Comparison of ENCODE assay signal across 9 cellular contexts in the genomic region with DNA sequence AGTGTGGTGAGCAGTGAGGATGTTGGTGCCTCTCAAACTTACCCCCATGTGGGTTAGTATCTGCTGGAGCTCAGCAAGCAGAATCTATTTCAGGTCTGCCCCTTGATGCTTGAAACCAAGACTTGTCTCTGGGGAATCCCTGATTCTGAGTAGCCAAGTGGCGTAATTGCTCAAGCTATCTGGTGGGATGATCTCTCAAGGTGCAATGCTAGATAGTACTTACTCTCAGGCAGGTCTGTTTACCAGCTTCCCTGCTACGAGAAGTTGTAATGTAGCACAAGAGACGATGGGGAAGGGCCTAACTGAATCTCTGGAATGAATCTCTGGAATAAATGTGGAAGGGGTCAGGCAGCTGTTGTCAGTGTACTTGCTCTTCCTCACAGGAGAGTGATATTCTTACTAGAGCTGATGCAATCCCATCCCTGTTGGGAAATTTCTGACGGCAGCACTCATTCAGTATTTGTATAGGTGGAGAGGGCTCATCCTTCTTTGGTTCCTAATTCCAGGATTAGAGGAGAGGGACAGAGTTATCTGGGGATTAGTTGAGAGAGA.
A peak's percentile ranks its signal among the peaks of the same experiment; 100 is the strongest.
DNase-seq lines count a peak whose midpoint lies in the region; ATAC-seq lines count a peak whose summit lies in the region.
"Had no signal": no experiment of that assay in that cellular context is flagged by ENCODE, and none has a peak within 500 bp of the region (broad histone marks: within the 10 kb centered on the region; RNA-seq: fewer than 3 reads in every experiment).

No MANE protein-coding gene starts in this region.

- peaks cover 37% of the 10 kb centered on the region for H3K4me1 ChIP-seq in adipocyte (ENCODE audit: control insufficient read depth, insufficient read depth, low read length)

- H3K27me3 ChIP-seq in adipocyte (replicated peaks; ENCODE audit: control insufficient read depth, insufficient read depth, low read length) (no peaks in the 10 kb centered on the region), H7 (ENCODE audit: control insufficient read depth, insufficient read depth, low read length) (no peaks in the 10 kb centered on the region)

- no peaks in the 10 kb centered on the region for H3K36me3 ChIP-seq in adipocyte (ENCODE audit: control insufficient read depth, insufficient read depth, low read length, severe bottlenecking)
- peaks cover 3% of the 10 kb centered on the region for H3K36me3 ChIP-seq in H7 (replicated peaks; ENCODE audit: control insufficient read depth, insufficient read depth, low read length)

- H3K4me3 ChIP-seq in adipocyte (ENCODE audit: low read length), result peak overlapping the region; percentile 30
- H3K4me3 ChIP-seq in H7 (ENCODE audit: insufficient read depth, low read depth, low read length), result no peak overlapping the region

- H3K4me3 Mint-ChIP-seq in memory B cell, result peak overlapping the region; percentile 65

- DNase-seq in DMS53 (lab: John Stamatoyannopoulos, UW), result peak; percentile 75
- peak; percentile 86 for DNase-seq in adipocyte (ENCODE audit: low read depth)
- DNase-seq in memory B cell (ENCODE audit: low spot score in 2 of 2), result peak in 1 of 2 donors; percentile 63
- no peak for DNase-seq in mesenteric fat pad (ENCODE audit: low spot score)
- no peak for DNase-seq in H7
- DNase-seq in OCI-M2 (lab: John Stamatoyannopoulos, UW; ENCODE audit: unreplicated experiment), result no peak
- DNase-seq: left cardiac atrium had no signal

- ATAC-seq in GM19395 (IDR thresholded peaks at IDR 0.05; ENCODE audit: unreplicated experiment), result peak; percentile 68
- peak; percentile 58 for ATAC-seq in HG03520 (IDR thresholded peaks at IDR 0.05; ENCODE audit: unreplicated experiment)
- peak; percentile 97 for ATAC-seq in memory B cell (ENCODE audit: low read depth)

- peaks cover 49% of the 10 kb centered on the region for H3K4me1 Mint-ChIP-seq in memory B cell

- H3K9me3 Mint-ChIP-seq in memory B cell, result no peaks in the 10 kb centered on the region

- no peaks in the 10 kb centered on the region for H3K9me3 ChIP-seq in adipocyte (ENCODE audit: control insufficient read depth, low read length)

- H3K9ac ChIP-seq in adipocyte (ENCODE audit: low read length), result no peak overlapping the region

- peak overlapping the region; percentile 49 for H3K27ac Mint-ChIP-seq in memory B cell

- no peaks in the 10 kb centered on the region for H3K27me3 Mint-ChIP-seq in memory B cell

- H3K36me3 Mint-ChIP-seq in memory B cell, result peaks cover 3% of the 10 kb centered on the region

Comparison
In these comparisons a context has a peak if more than half of its experiments do, and no peak if none do; other contexts are left out.
1. DNase-seq: peak in DMS53 (single experiment) and adipocyte (single experiment); none in mesenteric fat pad (single experiment), H7 (single experiment) and OCI-M2 (single experiment).
2. Peak in every context shown above with its lines, with median percentiles within 50 percentile points of each other: ATAC-seq.